In genomic region chr12:98503593-98504367, GRCh38 we compare ENCODE assay signal across 7 cellular contexts. TPM values are rescaled to one million over a fixed set of nuclear protein-coding genes. Genes with fewer than 3 reads are reported as not detected.
DNase-seq lines count a peak whose midpoint lies in the region; ATAC-seq, FAIRE-seq and TF ChIP-seq lines count a peak whose summit lies in the region.

No MANE protein-coding gene starts in this region.

- H3K4me2 ChIP-seq in astrocyte (ENCODE audit: low read length) = peak overlapping the region; percentile 87

- FAIRE-seq in astrocyte (lab: Jason Lieb, UNC) = peak; percentile 34

- peak overlapping the region; percentile 85 for H2AFZ ChIP-seq in astrocyte (ENCODE audit: low read depth, low read length)

- peak overlapping the region; percentile 98 for H3K27ac Mint-ChIP-seq in T-helper 2 cell treated with Interferon-gamma antibody and Interleukin-4, amounts not matched to agents 5 μg/mL and 100 μg/mL, for 36 hours
- peak overlapping the region; percentile 100 for H3K27ac Mint-ChIP-seq in astrocyte (ENCODE audit: unreplicated experiment)

- H3K4me1 ChIP-seq in astrocyte (ENCODE audit: insufficient read depth, low read length) = no peaks in the 10 kb centered on the region

- TF ChIP-seq CTCF in astrocyte (IDR thresholded peaks at IDR 0.05; ENCODE audit: insufficient read depth, low read depth, low read length) = no peak

- H3K36me3 Mint-ChIP-seq in T-helper 2 cell treated with Interferon-gamma antibody and Interleukin-4, amounts not matched to agents 5 μg/mL and 100 μg/mL, for 36 hours (ENCODE audit: low read depth) = peaks cover 2% of the 10 kb centered on the region
- H3K36me3 Mint-ChIP-seq in astrocyte (ENCODE audit: low read depth, unreplicated experiment) = no peaks in the 10 kb centered on the region

- peak overlapping the region; percentile 94 for H3K4me3 ChIP-seq in astrocyte (ENCODE audit: insufficient read depth, low read depth, low read length)

- peak overlapping the region; percentile 91 for H3K4me3 Mint-ChIP-seq in T-helper 2 cell treated with Interferon-gamma antibody and Interleukin-4, amounts not matched to agents 5 μg/mL and 100 μg/mL, for 36 hours
- H3K4me3 Mint-ChIP-seq in astrocyte (ENCODE audit: unreplicated experiment) = peak overlapping the region; percentile 91

- peak overlapping the region; percentile 91 for H3K9ac ChIP-seq in astrocyte (ENCODE audit: low read length)

- H3K27ac ChIP-seq in astrocyte (ENCODE audit: low read depth, low read length) = peak overlapping the region; percentile 93

- no peaks in the 10 kb centered on the region for H3K27me3 ChIP-seq in astrocyte (ENCODE audit: insufficient read depth, low read length)

- no peaks in the 10 kb centered on the region for H3K36me3 ChIP-seq in astrocyte (ENCODE audit: insufficient read depth, low read length)

- H3K4me1 Mint-ChIP-seq in T-helper 2 cell treated with Interferon-gamma antibody and Interleukin-4, amounts not matched to agents 5 μg/mL and 100 μg/mL, for 36 hours (ENCODE audit: low read depth) = peaks cover 30% of the 10 kb centered on the region
- peaks cover 2% of the 10 kb centered on the region for H3K4me1 Mint-ChIP-seq in astrocyte (ENCODE audit: low read depth, unreplicated experiment)

- ATAC-seq in GM18502 (IDR thresholded peaks at IDR 0.05; ENCODE audit: poor library complexity, unreplicated experiment) = peak; percentile 77
- ATAC-seq in HG02943 (IDR thresholded peaks at IDR 0.05; ENCODE audit: low read depth, unreplicated experiment) = peak; percentile 74

- H4K20me1 ChIP-seq in astrocyte (ENCODE audit: insufficient read depth, low read length) = no peaks in the 10 kb centered on the region

- H3K79me2 ChIP-seq in astrocyte (ENCODE audit: insufficient read depth, low read length) = no peaks in the 10 kb centered on the region

- DNase-seq in NCI-H187 treated with DMSO at 0.1 percent for 48 hours (lab: John Stamatoyannopoulos, UW) (peak; percentile 84), astrocyte (ENCODE audit: low read depth) (peak; percentile 80), hepatic stellate cell (ENCODE audit: low spot score) (peak; percentile 70), renal cortical epithelial cell (ENCODE audit: low read depth) (peak; percentile 78)
- DNase-seq in T-helper 2 cell treated with Interferon-gamma antibody and Interleukin-4, amounts not matched to agents 5 μg/mL and 100 μg/mL, for 36 hours (ENCODE audit: low spot score) = peak; percentile 89

- H3K9me3 ChIP-seq in astrocyte (ENCODE audit: insufficient read depth, low read depth, low read length) = no peaks in the 10 kb centered on the region

- H3K9me3 Mint-ChIP-seq in T-helper 2 cell treated with Interferon-gamma antibody and Interleukin-4, amounts not matched to agents 5 μg/mL and 100 μg/mL, for 36 hours = no peaks in the 10 kb centered on the region
- no peaks in the 10 kb centered on the region for H3K9me3 Mint-ChIP-seq in astrocyte (ENCODE audit: unreplicated experiment)

- H3K27me3 Mint-ChIP-seq in T-helper 2 cell treated with Interferon-gamma antibody and Interleukin-4, amounts not matched to agents 5 μg/mL and 100 μg/mL, for 36 hours (ENCODE audit: low read depth) = peaks cover 15% of the 10 kb centered on the region
- no peaks in the 10 kb centered on the region for H3K27me3 Mint-ChIP-seq in astrocyte (ENCODE audit: low read depth, unreplicated experiment)

RNA-seq across cellular contexts. Expression of gene TMPO, which starts 11.6 kb away (rescaled TPM):
- total RNA-seq in astrocyte (29.7 and 39.2 TPM in 2 replicates), renal cortical epithelial cell (68.8 and 156 TPM in 2 replicates)

Comparison
In these comparisons a context has a peak if more than half of its experiments do, and no peak if none do; other contexts are left out.
1. Peak in every context shown above with its lines: DNase-seq, ATAC-seq, H3K4me3 ChIP-seq and H3K27ac ChIP-seq.